In the genomic region with DNA sequence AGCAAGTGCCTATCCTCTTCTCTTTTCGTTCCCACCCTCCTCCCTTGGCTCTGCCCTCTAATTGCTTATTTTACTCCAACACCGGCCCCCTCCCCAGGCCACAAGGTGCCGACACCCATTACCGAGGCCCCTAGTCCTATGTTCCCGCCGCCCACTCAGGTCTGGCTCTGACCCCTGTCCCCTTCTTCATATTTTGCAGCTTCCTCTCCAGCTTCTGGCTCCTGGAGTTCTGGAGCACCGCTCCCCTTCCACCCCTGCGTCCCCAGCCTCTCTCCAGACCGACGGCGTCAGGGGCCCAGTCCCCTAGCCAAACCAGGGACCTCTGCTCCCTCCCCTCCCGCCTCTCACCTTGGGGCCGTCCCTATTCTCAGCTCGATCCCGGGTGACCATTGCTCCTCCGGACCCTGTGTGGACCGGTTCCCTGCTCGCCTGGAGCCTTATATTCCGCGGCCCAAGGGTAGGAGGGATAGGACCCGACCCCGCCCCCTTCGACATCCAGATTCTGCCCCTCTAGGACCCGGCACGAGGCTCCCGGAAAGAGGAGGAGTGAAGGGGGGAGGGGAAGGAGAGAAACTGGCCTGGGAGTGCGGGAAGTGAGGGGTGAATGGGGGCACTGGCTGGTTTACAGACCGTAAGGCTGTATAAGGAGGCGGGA, we compare ENCODE assay signal across 8 cellular contexts. TPM values are rescaled to one million over a fixed set of nuclear protein-coding genes. Genes with fewer than 3 reads are reported as not detected.
DNase-seq lines count a peak whose midpoint lies in the region; ATAC-seq and TF ChIP-seq lines count a peak whose summit lies in the region.

TSS of gene HES7 (minus strand) at position 412 of the 655 bp plus-strand sequence. CDS start at position 390, 22 bp downstream.

- H3K4me3 Mint-ChIP-seq in activated CD8-positive, alpha-beta memory T cell treated with anti-CD3 and anti-CD28 coated beads, Interleukin-2, amount 10 ng/mL, durations not matched to agents 7 days and 5 days, result peak within 1 kb of the TSS; percentile 95

- H3K4me2 ChIP-seq in fibroblast of lung (ENCODE audit: extremely low read depth, insufficient read depth, low read length), result peak within 1 kb of the TSS; percentile 89

- H3K4me1 ChIP-seq in RWPE2 (ENCODE audit: insufficient read depth, poor library complexity, severe bottlenecking) (peaks cover 5% of the 10 kb centered on the region), fibroblast of lung (ENCODE audit: control insufficient read depth, extremely low read depth, insufficient read depth, low read length) (peaks cover 5% of the 10 kb centered on the region), gastrocnemius medialis (peaks cover 58 to 64% of the 10 kb centered on the region in 2 donors)

- no peaks in the 10 kb centered on the region for H3K9me3 Mint-ChIP-seq in activated CD8-positive, alpha-beta memory T cell treated with anti-CD3 and anti-CD28 coated beads, Interleukin-2, amount 10 ng/mL, durations not matched to agents 7 days and 5 days (ENCODE audit: low read depth)

- H3K27me3 Mint-ChIP-seq in activated CD8-positive, alpha-beta memory T cell treated with anti-CD3 and anti-CD28 coated beads, Interleukin-2, amount 10 ng/mL, durations not matched to agents 7 days and 5 days, result peaks cover 37% of the 10 kb centered on the region

- peak within 1 kb of the TSS; percentile 67 for H3K27ac Mint-ChIP-seq in activated CD8-positive, alpha-beta memory T cell treated with anti-CD3 and anti-CD28 coated beads, Interleukin-2, amount 10 ng/mL, durations not matched to agents 7 days and 5 days

- intact Hi-C loops in gastrocnemius medialis (cut with DNase I; ENCODE audit: low total_unique reads), result no loop called here

- peak within 1 kb of the TSS; percentile 73 for H2AFZ ChIP-seq in fibroblast of lung (ENCODE audit: low read length)

- peak within 1 kb of the TSS; percentile 28 for H3K9ac ChIP-seq in fibroblast of lung (ENCODE audit: insufficient read depth, low read length)

- no peaks in the 10 kb centered on the region for H4K20me1 ChIP-seq in fibroblast of lung (ENCODE audit: control insufficient read depth, extremely low read depth, insufficient read depth, low read length)

- ATAC-seq in activated CD8-positive, alpha-beta memory T cell treated with anti-CD3 and anti-CD28 coated beads, Interleukin-2, amount 10 ng/mL, durations not matched to agents 7 days and 5 days, result no peak
- ATAC-seq in RWPE2 (ENCODE audit: low read depth), result peak; percentile 3; the same call in 1 of the 3 replicates
- no peak for ATAC-seq in gastrocnemius medialis

- H3K36me3 ChIP-seq in RWPE2 (ENCODE audit: low read depth), result no peaks in the 10 kb centered on the region
- no peaks in the 10 kb centered on the region for H3K36me3 ChIP-seq in fibroblast of lung (ENCODE audit: control insufficient read depth, insufficient read depth, low read length)
- H3K36me3 ChIP-seq in gastrocnemius medialis, result no peaks in the 10 kb centered on the region

- in situ Hi-C loops in gastrocnemius medialis (cut with MboI; ENCODE audit: low sequenced_read_pairs in 4 of 4), result loop anchor here in 2 of 4 donors (10.0 kb wide), 2 partner anchors 51 to 61 kb away; partner anchors contain the start of gene TMEM107 (in 1 of the 2)

- H3K27me3 ChIP-seq in RWPE2 (ENCODE audit: insufficient read depth, poor library complexity, severe bottlenecking) (no peaks in the 10 kb centered on the region), fibroblast of lung (ENCODE audit: control insufficient read depth, insufficient read depth, low read length) (no peaks in the 10 kb centered on the region), gastrocnemius medialis (peaks cover 31 to 44% (median 37%) of the 10 kb centered on the region in 3 donors)

- no peaks in the 10 kb centered on the region for H3K79me2 ChIP-seq in fibroblast of lung (ENCODE audit: control insufficient read depth, insufficient read depth, low read length)

- peak within 1 kb of the TSS; percentile 46 for H3K4me3 ChIP-seq in RWPE2 (ENCODE audit: severe bottlenecking)
- H3K4me3 ChIP-seq in fibroblast of lung (replicated peaks in 1 of 4; ENCODE audit: control extremely low read depth in 1 of 4, insufficient read depth in 1 of 4, low read depth in 3 of 4, low read length in 4 of 4), result peak within 1 kb of the TSS; percentile 62 to 90 (median 64)
- H3K4me3 ChIP-seq in gastrocnemius medialis, result peak within 1 kb of the TSS; percentile 56 to 71 (median 60)

- no peak for TF ChIP-seq POLR2A in gastrocnemius medialis (IDR thresholded peaks at IDR 0.05)

- no peak for DNase-seq in activated CD8-positive, alpha-beta memory T cell treated with anti-CD3 and anti-CD28 coated beads, Interleukin-2, amount 10 ng/mL, durations not matched to agents 7 days and 5 days
- no peak for DNase-seq in activated CD8-positive, alpha-beta memory T cell treated with anti-CD3 and anti-CD28 coated beads, Interleukin-2, amount 50 U/mL, for 4 hours
- peak; percentile 77 for DNase-seq in RWPE2 (ENCODE audit: low spot score)
- DNase-seq in fibroblast of lung (ENCODE audit: low read depth in 2 of 2), result peak in 1 of 2 donors; percentile 49
- DNase-seq in gastrocnemius medialis, result no peak
- no peak for DNase-seq in kidney glomerular epithelial cell (lab: John Stamatoyannopoulos, UW)
- no peak for DNase-seq in stimulated activated CD8-positive, alpha-beta memory T cell treated with anti-CD3 and anti-CD28 coated beads, Interleukin-4, amount 100 ng/mL, for 48 hours
- no peak for DNase-seq in HCEC 1CT

- peak within 1 kb of the TSS; percentile 57 for H3K27ac ChIP-seq in RWPE2 (ENCODE audit: poor library complexity, severe bottlenecking)
- H3K27ac ChIP-seq in fibroblast of lung (ENCODE audit: insufficient read depth, low read length), result peak within 1 kb of the TSS; percentile 42
- peak within 1 kb of the TSS in 1 of 4 donors; percentile 4 for H3K27ac ChIP-seq in gastrocnemius medialis

- H3K9me3 ChIP-seq in RWPE2 (ENCODE audit: severe bottlenecking), result no peaks in the 10 kb centered on the region
- no peaks in the 10 kb centered on the region for H3K9me3 ChIP-seq in fibroblast of lung (ENCODE audit: control insufficient read depth, insufficient read depth, low read depth, low read length)
- no peaks in the 10 kb centered on the region for H3K9me3 ChIP-seq in gastrocnemius medialis

- TF ChIP-seq CTCF in RWPE2 (IDR thresholded peaks at IDR 0.05; ENCODE audit: poor library complexity, severe bottlenecking) (no peak), fibroblast of lung (conservative IDR thresholded peaks at IDR 0.05 in 1 of 2, IDR thresholded peaks at IDR 0.05 in 1 of 2; ENCODE audit: low read depth in 1 of 2, low read length in 2 of 2) (no peak), gastrocnemius medialis (IDR thresholded peaks at IDR 0.05 in 4 of 5, conservative IDR thresholded peaks at IDR 0.05 in 1 of 5) (no peak)

- H3K4me1 Mint-ChIP-seq in activated CD8-positive, alpha-beta memory T cell treated with anti-CD3 and anti-CD28 coated beads, Interleukin-2, amount 10 ng/mL, durations not matched to agents 7 days and 5 days, result peaks cover 64% of the 10 kb centered on the region

- CTCF ChIA-PET in activated CD8-positive, alpha-beta memory T cell treated with anti-CD3 and anti-CD28 coated beads, Interleukin-2, amount 10 ng/mL, durations not matched to agents 7 days and 5 days (lab: Charles Lee), result interaction anchor here (0.8 to 4.0 kb wide), 15 partner anchors 11 to 206 kb away, joined by 3 to 30 read pairs (median 4); no protein-coding TSS in a partner anchor

- H3K36me3 Mint-ChIP-seq in activated CD8-positive, alpha-beta memory T cell treated with anti-CD3 and anti-CD28 coated beads, Interleukin-2, amount 10 ng/mL, durations not matched to agents 7 days and 5 days, result no peaks in the 10 kb centered on the region

RNA-seq across cellular contexts. Expression of gene HES7, which starts in this region (rescaled TPM):
- 1 to 10 TPM; 1.2 TPM for total RNA-seq in activated CD8-positive, alpha-beta memory T cell treated with anti-CD3 and anti-CD28 coated beads, Interleukin-2, amount 10 ng/mL, durations not matched to agents 7 days and 5 days
- total RNA-seq in fibroblast of lung (under 0.01 TPM in 1 of 2 replicates, not detected in the other), gastrocnemius medialis (not detected)
- not detected in 2 replicates for polyA plus RNA-seq in fibroblast of lung
- not detected in 2 replicates for polyA plus RNA-seq in fibroblast of lung (2012)
- not detected in 2 replicates for polyA minus RNA-seq in fibroblast of lung (ENCODE audit: low replicate concordance)
